Comparison of ENCODE assay signal across 23 cellular contexts in the genomic region with DNA sequence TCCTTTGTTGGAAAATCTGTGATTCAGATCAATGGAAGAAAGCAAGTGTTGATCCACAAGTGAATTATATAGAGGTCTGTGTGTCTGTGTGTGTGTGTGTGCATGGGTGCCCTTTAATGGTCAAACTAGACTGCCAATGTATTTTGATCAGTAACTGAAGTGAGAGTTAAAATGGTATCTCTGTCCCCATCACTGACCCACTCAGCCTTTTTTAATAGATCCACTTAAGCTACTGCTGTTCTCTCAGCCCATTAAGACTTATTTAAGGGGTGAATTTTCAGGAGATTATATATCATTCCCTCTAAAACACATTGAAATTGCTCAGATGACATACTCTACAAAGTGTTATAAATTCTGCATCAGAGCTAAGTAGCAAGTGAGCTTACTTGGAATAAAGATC.
"Had no signal": no experiment of that assay in that cellular context is flagged by ENCODE, and none has a peak within 500 bp of the region (broad histone marks: within the 10 kb centered on the region; RNA-seq: fewer than 3 reads in every experiment).

No MANE protein-coding gene starts in this region.

- H3K27ac Mint-ChIP-seq: dendritic cell treated with granulocyte-macrophage colony-stimulating factor and Interleukin-4, amounts not matched to agents 40 ng/mL and 50 ng/mL, for 4 days; effector memory CD8-positive, alpha-beta T cell; immature natural killer cell; natural killer cell treated with Interleukin-12 subunit alpha and Interleukin-12 subunit beta and Interleukin-15 and Interleukin-18, amount 100 ng/mL, for 72 hours; progenitor cell of endocrine pancreas had no signal

- H3K9me3 Mint-ChIP-seq: dendritic cell treated with granulocyte-macrophage colony-stimulating factor and Interleukin-4, amounts not matched to agents 40 ng/mL and 50 ng/mL, for 4 days; effector memory CD8-positive, alpha-beta T cell; natural killer cell treated with Interleukin-12 subunit alpha and Interleukin-12 subunit beta and Interleukin-15 and Interleukin-18, amount 100 ng/mL, for 72 hours had no signal

- ATAC-seq: effector memory CD8-positive, alpha-beta T cell; lower lobe of right lung; natural killer cell treated with Interleukin-12 subunit alpha and Interleukin-12 subunit beta and Interleukin-15 and Interleukin-18, amount 100 ng/mL, for 72 hours; pancreas; right cardiac atrium had no signal

- H3K9me3 ChIP-seq: esophagus muscularis mucosa, gastrocnemius medialis, left ventricle myocardium inferior, lower lobe of right lung, pancreas, stomach, thoracic aorta had no signal

- DNase-seq: effector memory CD8-positive, alpha-beta T cell; gastrocnemius medialis; glutamatergic neuron; immature natural killer cell; left ventricle myocardium inferior; lower lobe of right lung; mesenchymal stem cell; midbrain; occipital lobe; pancreas; right cardiac atrium; small intestine; stimulated activated CD4-positive, alpha-beta T cell treated with anti-CD3 and anti-CD28 coated beads, Interleukin-12 subunit alpha, Interleukin-12 subunit beta, amount 100 ng/mL, for 4 hours; stimulated activated naive CD4-positive, alpha-beta T cell; stomach; substantia nigra had no signal

- H3K27me3 ChIP-seq: esophagus muscularis mucosa, gastrocnemius medialis, pancreas, stomach had no signal

- H3K27me3 Mint-ChIP-seq: dendritic cell treated with granulocyte-macrophage colony-stimulating factor and Interleukin-4, amounts not matched to agents 40 ng/mL and 50 ng/mL, for 4 days; effector memory CD8-positive, alpha-beta T cell; progenitor cell of endocrine pancreas had no signal

- H3K4me3 ChIP-seq: esophagus muscularis mucosa, gastrocnemius medialis, left ventricle myocardium inferior, lower lobe of right lung, pancreas, stomach, thoracic aorta had no signal

- FAIRE-seq: keratinocyte, pancreas, small intestine had no signal

- H3K36me3 ChIP-seq: esophagus muscularis mucosa, gastrocnemius medialis, left ventricle myocardium inferior, lower lobe of right lung, pancreas, stomach, thoracic aorta had no signal

- H3K4me3 Mint-ChIP-seq: dendritic cell treated with granulocyte-macrophage colony-stimulating factor and Interleukin-4, amounts not matched to agents 40 ng/mL and 50 ng/mL, for 4 days; effector memory CD8-positive, alpha-beta T cell; immature natural killer cell; natural killer cell treated with Interleukin-12 subunit alpha and Interleukin-12 subunit beta and Interleukin-15 and Interleukin-18, amount 100 ng/mL, for 72 hours had no signal

- H3K27ac ChIP-seq: epithelial cell of prostate, esophagus muscularis mucosa, gastrocnemius medialis, left ventricle myocardium inferior, lower lobe of right lung, pancreas, stomach, thoracic aorta had no signal

- H3K4me1 ChIP-seq: lower lobe of right lung, pancreas had no signal
